14 cellular contexts compared by ENCODE assay signal in the genomic region with DNA sequence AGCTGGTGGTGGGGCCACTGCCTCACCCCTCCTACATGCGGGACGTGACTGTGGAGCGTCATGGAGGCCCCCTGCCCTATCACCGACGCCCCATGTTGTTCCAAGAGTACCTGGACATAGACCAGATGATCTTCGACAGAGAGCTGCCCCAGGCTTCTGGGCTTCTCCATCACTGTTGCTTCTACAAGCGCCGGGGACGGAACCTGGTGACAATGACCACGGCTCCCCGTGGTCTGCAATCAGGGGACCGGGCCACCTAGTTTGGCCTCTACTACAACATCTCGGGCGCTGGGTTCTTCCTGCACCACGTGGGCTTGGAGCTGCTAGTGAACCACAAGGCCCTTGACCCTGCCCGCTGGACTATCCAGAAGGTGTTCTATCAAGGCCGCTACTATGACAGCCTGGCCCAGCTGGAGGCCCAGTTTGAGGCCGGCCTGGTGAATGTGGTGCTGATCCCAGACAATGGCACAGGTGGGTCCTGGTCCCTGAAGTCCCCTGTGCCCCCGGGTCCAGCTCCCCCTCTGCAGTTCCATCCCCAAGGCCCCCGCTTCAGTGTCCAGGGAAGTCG. TPM values are rescaled to one million over a fixed set of nuclear protein-coding genes. Genes with fewer than 3 reads are reported as not detected.
DNase-seq lines count a peak whose midpoint lies in the region; ATAC-seq, FAIRE-seq and TF ChIP-seq lines count a peak whose summit lies in the region.
"Not testable (repeated sequence)": the region's sequence is repeated elsewhere in the genome, so short reads cannot be mapped to it uniquely, and the experiment has no call there.
"Had no signal": no experiment of that assay in that cellular context is flagged by ENCODE, and none has a peak within 500 bp of the region (broad histone marks: within the 10 kb centered on the region; RNA-seq: fewer than 3 reads in every experiment).

No MANE protein-coding gene starts in this region.

- intact Hi-C loops in kidney (cut with DNase I); right lobe of liver (cut with DNase I); upper lobe of right lung (cut with DNase I): not testable (repeated sequence)
- intact Hi-C loops in HepG2 (cut with micrococcal nuclease; ENCODE audit: unreplicated experiment), result loop anchor here (2.0 kb wide), 1 partner anchor 15 kb away; no protein-coding TSS in a partner anchor

- not testable (repeated sequence) for H3K4me2 ChIP-seq in HepG2 (ENCODE audit: low read depth, low read length)

- not testable (repeated sequence) for H3K27ac ChIP-seq in kidney (ENCODE audit: low read depth in 2 of 2, low read length in 2 of 2); HepG2 (ENCODE audit: extremely low read length, insufficient read depth, low read length); upper lobe of right lung
- peak overlapping the region in 1 of 3 donors; percentile 74 for H3K27ac ChIP-seq in right lobe of liver

- not testable (repeated sequence) for H4K20me1 ChIP-seq in HepG2 (ENCODE audit: insufficient read depth, low read length)

- POLR2A ChIA-PET in activated naive CD8-positive, alpha-beta T cell treated with anti-CD3 and anti-CD28 coated beads, Interleukin-2, amount 10 ng/mL, durations not matched to agents 7 days and 5 days (lab: Charles Lee), result not testable (repeated sequence)
- POLR2A ChIA-PET in HepG2 (lab: Yijun Ruan, JAX), result interaction anchor here (1.4 to 3.8 kb wide), 8 partner anchors 11 to 52 kb away, joined by 3 to 36 read pairs (median 18); a partner anchor contains a TSS

- H3K4me3 Mint-ChIP-seq in activated naive CD8-positive, alpha-beta T cell treated with anti-CD3 and anti-CD28 coated beads, Interleukin-2, amount 10 ng/mL, durations not matched to agents 7 days and 5 days, result not testable (repeated sequence)

- not testable (repeated sequence) for H3K9me3 ChIP-seq in kidney (ENCODE audit: control insufficient read depth in 1 of 2, low read length in 2 of 2); HepG2 (ENCODE audit: low read length); right lobe of liver; upper lobe of right lung

- peak; percentile 10 for ATAC-seq in activated naive CD8-positive, alpha-beta T cell treated with anti-CD3 and anti-CD28 coated beads, Interleukin-2, amount 10 ng/mL, durations not matched to agents 7 days and 5 days (ENCODE audit: low read depth)
- ATAC-seq in HepG2, result not testable (repeated sequence)
- ATAC-seq in right lobe of liver (peak; percentile 6 to 24 (median 20)), upper lobe of right lung (peak; percentile 8)

- TF ChIP-seq CTCF in kidney (IDR thresholded peaks at IDR 0.05; ENCODE audit: borderline replicate concordance, extremely low read depth, insufficient read depth); HepG2 (CRISPR knock-in tag; IDR thresholded peaks at IDR 0.05); right lobe of liver (IDR thresholded peaks at IDR 0.05); upper lobe of right lung (IDR thresholded peaks at IDR 0.05): not testable (repeated sequence)

- not testable (repeated sequence) for DNase-seq in activated naive CD8-positive, alpha-beta T cell treated with anti-CD3 and anti-CD28 coated beads, Interleukin-2, amount 10 ng/mL, durations not matched to agents 7 days and 5 days; HepG2 (ENCODE audit: low spot score); upper lobe of right lung
- DNase-seq in kidney (peak; percentile 33), right lobe of liver (peak in 1 of 3 donors; percentile 51)

- TF ChIP-seq RAD21 in HepG2 (CRISPR knock-in tag; IDR thresholded peaks at IDR 0.05), result not testable (repeated sequence)

- not testable (repeated sequence) for FAIRE-seq in kidney (lab: Jason Lieb, UNC); HepG2 (lab: Jason Lieb, UNC)

- H3K4me1 ChIP-seq in kidney (ENCODE audit: control insufficient read depth in 1 of 2, insufficient read depth in 1 of 2, low read depth in 1 of 2, low read length in 2 of 2), result peaks cover 8 to 11% of the 10 kb centered on the region in 2 donors
- H3K4me1 ChIP-seq in HepG2 (ENCODE audit: insufficient read depth, low read length), result peaks cover 82% of the 10 kb centered on the region
- H3K4me1 ChIP-seq in right lobe of liver, result peaks cover 0 to 61% (median 22%) of the 10 kb centered on the region in 4 donors
- peaks cover 14% of the 10 kb centered on the region for H3K4me1 ChIP-seq in upper lobe of right lung

- H3K27me3 Mint-ChIP-seq in activated naive CD8-positive, alpha-beta T cell treated with anti-CD3 and anti-CD28 coated beads, Interleukin-2, amount 10 ng/mL, durations not matched to agents 7 days and 5 days, result peaks cover 13% of the 10 kb centered on the region

- not testable (repeated sequence) for BruUV-seq in HepG2 (replicated peaks; lab: Mats Ljungman, UMichigan)

- not testable (repeated sequence) for H3K36me3 ChIP-seq in kidney (ENCODE audit: control insufficient read depth in 1 of 2, insufficient read depth in 2 of 2, low read length in 2 of 2); HepG2 (replicated peaks in 1 of 2; ENCODE audit: control insufficient read depth in 1 of 2, insufficient read depth in 2 of 2, low read length in 2 of 2); right lobe of liver; upper lobe of right lung

- WGBS in HepG2 (ENCODE audit: low lambda C conversion rate), result 87% methylated on average over 9 of the region's 21 CpGs
- whole genome bisulfite sequencing in right lobe of liver (ENCODE audit: insufficient coverage, low coverage, low lambda C conversion rate, missing lambda C conversion rate), result 33% methylated on average over 1 of the region's 21 CpGs

- H3K4me3 ChIP-seq in kidney (ENCODE audit: low read length in 2 of 2); HepG2 (replicated peaks in 1 of 3; ENCODE audit: insufficient read depth in 1 of 3, low read depth in 2 of 3, low read length in 3 of 3); upper lobe of right lung: not testable (repeated sequence)
- H3K4me3 ChIP-seq in right lobe of liver, result peak overlapping the region; percentile 45 to 72 (median 62)

- not testable (repeated sequence) for H3K79me2 ChIP-seq in HepG2 (ENCODE audit: insufficient read depth, low read length)

- CTCF ChIA-PET in HepG2 (lab: Yijun Ruan, JAX; ENCODE audit: low intra/inter-chr PET ratio, low total read pairs), result not testable (repeated sequence)

- H3K36me3 Mint-ChIP-seq in activated naive CD8-positive, alpha-beta T cell treated with anti-CD3 and anti-CD28 coated beads, Interleukin-2, amount 10 ng/mL, durations not matched to agents 7 days and 5 days, result not testable (repeated sequence)

- H3K9me3 Mint-ChIP-seq in activated naive CD8-positive, alpha-beta T cell treated with anti-CD3 and anti-CD28 coated beads, Interleukin-2, amount 10 ng/mL, durations not matched to agents 7 days and 5 days, result not testable (repeated sequence)

- not testable (repeated sequence) for H3K27ac Mint-ChIP-seq in activated naive CD8-positive, alpha-beta T cell treated with anti-CD3 and anti-CD28 coated beads, Interleukin-2, amount 10 ng/mL, durations not matched to agents 7 days and 5 days

- H3K27me3 ChIP-seq in HepG2 (ENCODE audit: control insufficient read depth in 1 of 2, insufficient read depth in 2 of 2, low read length in 2 of 2); right lobe of liver; upper lobe of right lung: not testable (repeated sequence)

- H3K4me1 Mint-ChIP-seq in activated naive CD8-positive, alpha-beta T cell treated with anti-CD3 and anti-CD28 coated beads, Interleukin-2, amount 10 ng/mL, durations not matched to agents 7 days and 5 days, result not testable (repeated sequence)

- in situ Hi-C loops in HepG2 (cut with HindIII; ENCODE audit: extremely low pct_ligation_motif_present, low pct_unique_long_range_greater_than_20kb), result not testable (repeated sequence)

- not testable (repeated sequence) for H2AFZ ChIP-seq in HepG2 (ENCODE audit: low read length)

- TF ChIP-seq POLR2A in HepG2 (IDR thresholded peaks at IDR 0.05; ENCODE audit: insufficient read depth in 1 of 2, low read depth in 2 of 2, low read length in 2 of 2); right lobe of liver (IDR thresholded peaks at IDR 0.05): not testable (repeated sequence)

- not testable (repeated sequence) for TF ChIP-seq EP300 in HepG2 (IDR thresholded peaks at IDR 0.05; ENCODE audit: low read depth in 2 of 2, low read length in 2 of 2); HepG2 (CRISPR knock-in tag; IDR thresholded peaks at IDR 0.05; ENCODE audit: borderline replicate concordance)

- H3K9ac ChIP-seq in kidney (ENCODE audit: low read length in 2 of 2); HepG2 (ENCODE audit: insufficient read depth, low read depth, low read length): not testable (repeated sequence)

RNA-seq across cellular contexts. Expression of a gene that starts 16.8 kb away (rescaled TPM):
- under 1 TPM; 0.74 to 0.86 TPM for total RNA-seq in activated naive CD8-positive, alpha-beta T cell treated with anti-CD3 and anti-CD28 coated beads, Interleukin-2, amount 10 ng/mL, durations not matched to agents 7 days and 5 days
- total RNA-seq in kidney (40.6 TPM), HepG2 (2016; rRNA removed; fragmentation: Illumina TruSeq; extraction: Trizol) (8.7 and 10.4 TPM in 2 replicates), right lobe of liver (10 to 100 TPM in 2 of 6 experiments, 1 to 10 TPM in 4; 3.9 to 14.9 (median 7.1) TPM), upper lobe of right lung (235 TPM)
- polyA plus RNA-seq in kidney (ENCODE audit: insufficient read depth, low read depth, low replicate concordance) (15.1 TPM), HepG2 (2011; rRNA removed) (51.7 and 61.0 TPM in 2 replicates)
- 1.1 and 1.3 TPM in 2 replicates for total RNA-seq in HepG2 (2016; cell fraction: cytosol; rRNA removed; fragmentation: Illumina TruSeq; extraction: Trizol; ENCODE audit: low read depth)
- 8.4 and 9.5 TPM in 2 replicates for total RNA-seq in HepG2 (2016; cell fraction: insoluble cytoplasmic fraction; rRNA removed; fragmentation: Illumina TruSeq; extraction: Trizol)
- total RNA-seq in HepG2 (2016; cell fraction: membrane; rRNA removed; fragmentation: Illumina TruSeq; extraction: Trizol), result 5.2 and 5.4 TPM in 2 replicates
- 5.4 and 5.6 TPM in 2 replicates for total RNA-seq in HepG2 (2016; cell fraction: nucleus; rRNA removed; fragmentation: Illumina TruSeq; extraction: Trizol)
- 41.8 and 51.7 TPM in 2 replicates for polyA plus RNA-seq in HepG2 (2011; cell fraction: cytosol; rRNA removed)
- polyA plus RNA-seq in HepG2 (2011; cell fraction: nucleus; rRNA removed), result 46.4 and 56.2 TPM in 2 replicates
- polyA plus RNA-seq in HepG2 (2012), result 44.7 and 61.7 TPM in 2 replicates
- 2.7 and 3.3 TPM in 2 replicates for polyA plus RNA-seq in HepG2 (2016; cell fraction: cytosol; fragmentation: Illumina TruSeq; extraction: Trizol; ENCODE audit: low read depth)
- 21.1 and 22.0 TPM in 2 replicates for polyA plus RNA-seq in HepG2 (2016; cell fraction: insoluble cytoplasmic fraction; fragmentation: Illumina TruSeq; extraction: Trizol; ENCODE audit: low read depth)
- 6.6 and 6.7 TPM in 2 replicates for polyA plus RNA-seq in HepG2 (2016; cell fraction: membrane; fragmentation: Illumina TruSeq; extraction: Trizol; ENCODE audit: low read depth)
- polyA plus RNA-seq in HepG2 (2016; cell fraction: nucleus; fragmentation: Illumina TruSeq; extraction: Trizol; ENCODE audit: insufficient read depth, low read depth), result 18.7 and 18.9 TPM in 2 replicates
- 0.51 and 56.5 TPM in 2 replicates for polyA minus RNA-seq in HepG2 (2011; rRNA and poly(A)+ RNA removed; ENCODE audit: low replicate concordance)
- polyA minus RNA-seq in HepG2 (2011; cell fraction: cytosol; rRNA and poly(A)+ RNA removed), result 13.8 and 20.0 TPM in 2 replicates
- 11.6 and 18.6 TPM in 2 replicates for polyA minus RNA-seq in HepG2 (2011; cell fraction: nucleus; rRNA and poly(A)+ RNA removed)
- polyA plus RNA-seq: CD14-positive monocyte; CD4-positive, alpha-beta memory T cell; CD4-positive, CD25-positive, alpha-beta regulatory T cell; CD8-positive, alpha-beta memory T cell had no signal

RNA-seq across cellular contexts. Expression of a gene that starts 23.4 kb away (rescaled TPM):
- 1 to 10 TPM; 2.5 to 2.7 TPM for total RNA-seq in activated naive CD8-positive, alpha-beta T cell treated with anti-CD3 and anti-CD28 coated beads, Interleukin-2, amount 10 ng/mL, durations not matched to agents 7 days and 5 days
- total RNA-seq in kidney, result 1.2 TPM
- polyA plus RNA-seq in kidney (ENCODE audit: insufficient read depth, low read depth, low replicate concordance), result 0.58 TPM
- total RNA-seq in HepG2 (2016; rRNA removed; fragmentation: Illumina TruSeq; extraction: Trizol), result 0.55 and 1.2 TPM in 2 replicates
- not detected in 2 replicates for total RNA-seq in HepG2 (2016; cell fraction: cytosol; rRNA removed; fragmentation: Illumina TruSeq; extraction: Trizol; ENCODE audit: low read depth)
- total RNA-seq in HepG2 (2016; cell fraction: insoluble cytoplasmic fraction; rRNA removed; fragmentation: Illumina TruSeq; extraction: Trizol), result 0.30 and 1.3 TPM in 2 replicates
- total RNA-seq in HepG2 (2016; cell fraction: membrane; rRNA removed; fragmentation: Illumina TruSeq; extraction: Trizol), result 0.31 and 0.38 TPM in 2 replicates
- 2.2 and 3.5 TPM in 2 replicates for total RNA-seq in HepG2 (2016; cell fraction: nucleus; rRNA removed; fragmentation: Illumina TruSeq; extraction: Trizol)
- 3.3 and 5.1 TPM in 2 replicates for polyA plus RNA-seq in HepG2 (2011; rRNA removed)
- 1.7 TPM in 2 replicates for polyA plus RNA-seq in HepG2 (2011; cell fraction: cytosol; rRNA removed)
- polyA plus RNA-seq in HepG2 (2011; cell fraction: nucleus; rRNA removed), result 21.9 and 26.2 TPM in 2 replicates
- 2.7 and 9.2 TPM in 2 replicates for polyA plus RNA-seq in HepG2 (2012)
- 0.10 and 0.19 TPM in 2 replicates for polyA plus RNA-seq in HepG2 (2016; cell fraction: cytosol; fragmentation: Illumina TruSeq; extraction: Trizol; ENCODE audit: low read depth)
- 0.66 and 0.95 TPM in 2 replicates for polyA plus RNA-seq in HepG2 (2016; cell fraction: insoluble cytoplasmic fraction; fragmentation: Illumina TruSeq; extraction: Trizol; ENCODE audit: low read depth)
- polyA plus RNA-seq in HepG2 (2016; cell fraction: membrane; fragmentation: Illumina TruSeq; extraction: Trizol; ENCODE audit: low read depth), result 0.24 and 0.30 TPM in 2 replicates
- 5.9 and 6.2 TPM in 2 replicates for polyA plus RNA-seq in HepG2 (2016; cell fraction: nucleus; fragmentation: Illumina TruSeq; extraction: Trizol; ENCODE audit: insufficient read depth, low read depth)
- 5.1 and 5.5 TPM in 2 replicates for polyA minus RNA-seq in HepG2 (2011; rRNA and poly(A)+ RNA removed; ENCODE audit: low replicate concordance)
- 0.26 and 0.59 TPM in 2 replicates for polyA minus RNA-seq in HepG2 (2011; cell fraction: cytosol; rRNA and poly(A)+ RNA removed)
- polyA minus RNA-seq in HepG2 (2011; cell fraction: nucleus; rRNA and poly(A)+ RNA removed), result 9.8 and 10.3 TPM in 2 replicates
- total RNA-seq in right lobe of liver, result 1 to 10 TPM in 4 of 6 experiments, under 1 TPM in 2; 0.62 to 2.0 (median 1.4) TPM
- total RNA-seq in upper lobe of right lung, result 2.0 TPM
- total RNA-seq: G401 had no signal

RNA-seq across cellular contexts. Expression of a gene that starts 32.8 kb away (rescaled TPM):
- not detected for total RNA-seq in activated naive CD8-positive, alpha-beta T cell treated with anti-CD3 and anti-CD28 coated beads, Interleukin-2, amount 10 ng/mL, durations not matched to agents 7 days and 5 days
- total RNA-seq in kidney, result 0.16 TPM
- polyA plus RNA-seq in kidney (ENCODE audit: insufficient read depth, low read depth, low replicate concordance), result 10.5 TPM
- 0.56 and 1.7 TPM in 2 replicates for total RNA-seq in HepG2 (2016; rRNA removed; fragmentation: Illumina TruSeq; extraction: Trizol)
- 0.30 and 0.35 TPM in 2 replicates for total RNA-seq in HepG2 (2016; cell fraction: cytosol; rRNA removed; fragmentation: Illumina TruSeq; extraction: Trizol; ENCODE audit: low read depth)
- total RNA-seq in HepG2 (2016; cell fraction: insoluble cytoplasmic fraction; rRNA removed; fragmentation: Illumina TruSeq; extraction: Trizol), result 0.91 and 1.3 TPM in 2 replicates
- 0.71 and 1.1 TPM in 2 replicates for total RNA-seq in HepG2 (2016; cell fraction: membrane; rRNA removed; fragmentation: Illumina TruSeq; extraction: Trizol)
- 2.2 and 2.5 TPM in 2 replicates for total RNA-seq in HepG2 (2016; cell fraction: nucleus; rRNA removed; fragmentation: Illumina TruSeq; extraction: Trizol)
- polyA plus RNA-seq in HepG2 (2011; rRNA removed), result 37.9 and 127 TPM in 2 replicates
- polyA plus RNA-seq in HepG2 (2011; cell fraction: cytosol; rRNA removed), result 22.5 and 89.8 TPM in 2 replicates
- 18.2 and 57.3 TPM in 2 replicates for polyA plus RNA-seq in HepG2 (2011; cell fraction: nucleus; rRNA removed)
- 278 and 494 TPM in 2 replicates for polyA plus RNA-seq in HepG2 (2012)
- polyA plus RNA-seq in HepG2 (2016; cell fraction: cytosol; fragmentation: Illumina TruSeq; extraction: Trizol; ENCODE audit: low read depth), result 0.17 and 0.19 TPM in 2 replicates
- polyA plus RNA-seq in HepG2 (2016; cell fraction: insoluble cytoplasmic fraction; fragmentation: Illumina TruSeq; extraction: Trizol; ENCODE audit: low read depth), result 0.60 and 0.89 TPM in 2 replicates
- polyA plus RNA-seq in HepG2 (2016; cell fraction: membrane; fragmentation: Illumina TruSeq; extraction: Trizol; ENCODE audit: low read depth), result 0.27 and 0.36 TPM in 2 replicates
- polyA plus RNA-seq in HepG2 (2016; cell fraction: nucleus; fragmentation: Illumina TruSeq; extraction: Trizol; ENCODE audit: insufficient read depth, low read depth), result 1.3 and 1.4 TPM in 2 replicates
- 0.30 and 160 TPM in 2 replicates for polyA minus RNA-seq in HepG2 (2011; rRNA and poly(A)+ RNA removed; ENCODE audit: low replicate concordance)
- polyA minus RNA-seq in HepG2 (2011; cell fraction: cytosol; rRNA and poly(A)+ RNA removed), result 49.4 and 178 TPM in 2 replicates
- polyA minus RNA-seq in HepG2 (2011; cell fraction: nucleus; rRNA and poly(A)+ RNA removed), result 35.3 and 157 TPM in 2 replicates
- 100 to 1,000 TPM in 5 of 6 experiments, 10 to 100 TPM in 1; 64.5 to 505 (median 185) TPM for total RNA-seq in right lobe of liver
- not detected for total RNA-seq in upper lobe of right lung
- total RNA-seq: A673; CD4-positive, alpha-beta memory T cell; CD4-positive, CD25-positive, alpha-beta regulatory T cell; CD8-positive, alpha-beta memory T cell; Daoy; G401; GM12878 had no signal
- polyA plus RNA-seq: AG04450; CD14-positive monocyte; CD4-positive, alpha-beta memory T cell; CD4-positive, CD25-positive, alpha-beta regulatory T cell; CD8-positive, alpha-beta memory T cell; GM12878 had no signal

RNA-seq across cellular contexts. Expression of a gene that starts 34.6 kb away (rescaled TPM):
- total RNA-seq in activated naive CD8-positive, alpha-beta T cell treated with anti-CD3 and anti-CD28 coated beads, Interleukin-2, amount 10 ng/mL, durations not matched to agents 7 days and 5 days, result 10 to 100 TPM; 85.0 to 96.6 TPM
- 115 TPM for total RNA-seq in kidney
- polyA plus RNA-seq in kidney (ENCODE audit: insufficient read depth, low read depth, low replicate concordance), result 60.3 TPM
- total RNA-seq in HepG2 (2016; rRNA removed; fragmentation: Illumina TruSeq; extraction: Trizol), result 135 and 202 TPM in 2 replicates
- 57.2 and 65.9 TPM in 2 replicates for total RNA-seq in HepG2 (2016; cell fraction: cytosol; rRNA removed; fragmentation: Illumina TruSeq; extraction: Trizol; ENCODE audit: low read depth)
- 137 and 184 TPM in 2 replicates for total RNA-seq in HepG2 (2016; cell fraction: insoluble cytoplasmic fraction; rRNA removed; fragmentation: Illumina TruSeq; extraction: Trizol)
- total RNA-seq in HepG2 (2016; cell fraction: membrane; rRNA removed; fragmentation: Illumina TruSeq; extraction: Trizol), result 87.8 and 99.6 TPM in 2 replicates
- total RNA-seq in HepG2 (2016; cell fraction: nucleus; rRNA removed; fragmentation: Illumina TruSeq; extraction: Trizol), result 85.8 and 91.0 TPM in 2 replicates
- 61.5 and 66.3 TPM in 2 replicates for polyA plus RNA-seq in HepG2 (2011; rRNA removed)
- 46.2 and 72.9 TPM in 2 replicates for polyA plus RNA-seq in HepG2 (2011; cell fraction: cytosol; rRNA removed)
- polyA plus RNA-seq in HepG2 (2011; cell fraction: nucleus; rRNA removed), result 54.8 and 72.6 TPM in 2 replicates
- polyA plus RNA-seq in HepG2 (2012), result 70.9 and 82.9 TPM in 2 replicates
- 40.6 and 52.7 TPM in 2 replicates for polyA plus RNA-seq in HepG2 (2016; cell fraction: cytosol; fragmentation: Illumina TruSeq; extraction: Trizol; ENCODE audit: low read depth)
- polyA plus RNA-seq in HepG2 (2016; cell fraction: insoluble cytoplasmic fraction; fragmentation: Illumina TruSeq; extraction: Trizol; ENCODE audit: low read depth), result 192 and 233 TPM in 2 replicates
- polyA plus RNA-seq in HepG2 (2016; cell fraction: membrane; fragmentation: Illumina TruSeq; extraction: Trizol; ENCODE audit: low read depth), result 79.0 and 86.8 TPM in 2 replicates
- polyA plus RNA-seq in HepG2 (2016; cell fraction: nucleus; fragmentation: Illumina TruSeq; extraction: Trizol; ENCODE audit: insufficient read depth, low read depth), result 115 and 117 TPM in 2 replicates
- polyA minus RNA-seq in HepG2 (2011; rRNA and poly(A)+ RNA removed; ENCODE audit: low replicate concordance), result 45.3 and 91.4 TPM in 2 replicates
- 33.7 and 38.2 TPM in 2 replicates for polyA minus RNA-seq in HepG2 (2011; cell fraction: cytosol; rRNA and poly(A)+ RNA removed)
- polyA minus RNA-seq in HepG2 (2011; cell fraction: nucleus; rRNA and poly(A)+ RNA removed), result 50.2 and 71.4 TPM in 2 replicates
- total RNA-seq in right lobe of liver, result 10 to 100 TPM; 33.6 to 72.1 (median 42.8) TPM
- 89.4 TPM for total RNA-seq in upper lobe of right lung

RNA-seq across cellular contexts. Expression of a gene that starts 43.7 kb away (rescaled TPM):
- total RNA-seq in activated naive CD8-positive, alpha-beta T cell treated with anti-CD3 and anti-CD28 coated beads, Interleukin-2, amount 10 ng/mL, durations not matched to agents 7 days and 5 days, result 10 to 100 TPM; 94.5 to 95.9 TPM
- 95.1 TPM for total RNA-seq in kidney
- 65.9 TPM for polyA plus RNA-seq in kidney (ENCODE audit: insufficient read depth, low read depth, low replicate concordance)
- 97.2 and 109 TPM in 2 replicates for total RNA-seq in HepG2 (2016; rRNA removed; fragmentation: Illumina TruSeq; extraction: Trizol)
- total RNA-seq in HepG2 (2016; cell fraction: cytosol; rRNA removed; fragmentation: Illumina TruSeq; extraction: Trizol; ENCODE audit: low read depth), result 55.5 and 62.2 TPM in 2 replicates
- total RNA-seq in HepG2 (2016; cell fraction: insoluble cytoplasmic fraction; rRNA removed; fragmentation: Illumina TruSeq; extraction: Trizol), result 93.4 and 107 TPM in 2 replicates
- total RNA-seq in HepG2 (2016; cell fraction: membrane; rRNA removed; fragmentation: Illumina TruSeq; extraction: Trizol), result 110 and 130 TPM in 2 replicates
- 64.5 and 67.5 TPM in 2 replicates for total RNA-seq in HepG2 (2016; cell fraction: nucleus; rRNA removed; fragmentation: Illumina TruSeq; extraction: Trizol)
- 77.1 and 82.1 TPM in 2 replicates for polyA plus RNA-seq in HepG2 (2011; rRNA removed)
- 56.9 and 59.6 TPM in 2 replicates for polyA plus RNA-seq in HepG2 (2011; cell fraction: cytosol; rRNA removed)
- 82.7 and 86.2 TPM in 2 replicates for polyA plus RNA-seq in HepG2 (2011; cell fraction: nucleus; rRNA removed)
- 71.0 and 75.9 TPM in 2 replicates for polyA plus RNA-seq in HepG2 (2012)
- polyA plus RNA-seq in HepG2 (2016; cell fraction: cytosol; fragmentation: Illumina TruSeq; extraction: Trizol; ENCODE audit: low read depth), result 51.4 and 75.4 TPM in 2 replicates
- polyA plus RNA-seq in HepG2 (2016; cell fraction: insoluble cytoplasmic fraction; fragmentation: Illumina TruSeq; extraction: Trizol; ENCODE audit: low read depth), result 112 and 124 TPM in 2 replicates
- 93.2 and 107 TPM in 2 replicates for polyA plus RNA-seq in HepG2 (2016; cell fraction: membrane; fragmentation: Illumina TruSeq; extraction: Trizol; ENCODE audit: low read depth)
- 109 and 113 TPM in 2 replicates for polyA plus RNA-seq in HepG2 (2016; cell fraction: nucleus; fragmentation: Illumina TruSeq; extraction: Trizol; ENCODE audit: insufficient read depth, low read depth)
- 64.5 and 76.4 TPM in 2 replicates for polyA minus RNA-seq in HepG2 (2011; rRNA and poly(A)+ RNA removed; ENCODE audit: low replicate concordance)
- polyA minus RNA-seq in HepG2 (2011; cell fraction: cytosol; rRNA and poly(A)+ RNA removed), result 28.1 and 41.1 TPM in 2 replicates
- 93.6 and 112 TPM in 2 replicates for polyA minus RNA-seq in HepG2 (2011; cell fraction: nucleus; rRNA and poly(A)+ RNA removed)
- total RNA-seq in right lobe of liver, result 10 to 100 TPM; 29.6 to 48.8 (median 37.4) TPM
- total RNA-seq in upper lobe of right lung, result 66.7 TPM

Comparison
In these comparisons a context has a peak if more than half of its experiments do, and no peak if none do; other contexts are left out.
1. RNA of a gene that starts 32.8 kb away (total RNA-seq): 64.5 to 505 TPM in right lobe of liver; 0.30 to 2.5 TPM in HepG2, 0.16 TPM in kidney (single experiment), not detected in upper lobe of right lung (single experiment) and not detected in activated naive CD8-positive, alpha-beta T cell treated with anti-CD3 and anti-CD28 coated beads, Interleukin-2, amount 10 ng/mL, durations not matched to agents 7 days and 5 days; every median in the first group is over 10 times any median in the second.